In genomic region chr1:209805341-209805781, GRCh38 we compare ENCODE assay signal across 8 cellular contexts. TPM values are rescaled to one million over a fixed set of nuclear protein-coding genes. Genes with fewer than 3 reads are reported as not detected.
DNase-seq lines count a peak whose midpoint lies in the region; ATAC-seq and TF ChIP-seq lines count a peak whose summit lies in the region.

No MANE protein-coding gene starts in this region.

- peak overlapping the region; percentile 89 to 99 (median 97); a peak in 3 of 7 replicates for H3K27ac Mint-ChIP-seq in H9
- no peak overlapping the region for H3K27ac Mint-ChIP-seq in activated CD8-positive, alpha-beta T cell treated with anti-CD3 and anti-CD28 coated beads, Interleukin-2, amount 10 ng/mL, durations not matched to agents 7 days and 5 days

- peak overlapping the region; percentile 55 for H3K4me2 ChIP-seq in H9 (ENCODE audit: insufficient read depth, insufficient read length, low read length)
- H3K4me2 ChIP-seq in hepatocyte: peak overlapping the region; percentile 74

- TF ChIP-seq CTCF in H9 (conservative IDR thresholded peaks at IDR 0.05) (peak; percentile 50; the same call in 2 of the 3 replicates), hepatocyte (IDR thresholded peaks at IDR 0.05; ENCODE audit: poor library complexity) (no peak), prostate gland (IDR thresholded peaks at IDR 0.05) (peak in 1 of 4 experiments; percentile 18)

- no peak overlapping the region for H4K5ac ChIP-seq in H9 (ENCODE audit: insufficient read length, low read depth, low read length)

- no peak overlapping the region for H3K4ac ChIP-seq in H9 (ENCODE audit: low read depth, low read length)

- H3K4me3 Mint-ChIP-seq in H9: peak overlapping the region; percentile 94 to 97
- peak overlapping the region; percentile 77 for H3K4me3 Mint-ChIP-seq in activated CD8-positive, alpha-beta T cell treated with anti-CD3 and anti-CD28 coated beads, Interleukin-2, amount 10 ng/mL, durations not matched to agents 7 days and 5 days

- H2AFZ ChIP-seq in H9 (ENCODE audit: low read length) (no peak overlapping the region), hepatocyte (no peak overlapping the region)

- CTCF ChIA-PET in activated CD8-positive, alpha-beta T cell treated with anti-CD3 and anti-CD28 coated beads, Interleukin-2, amount 10 ng/mL, durations not matched to agents 7 days and 5 days (lab: Charles Lee): interaction anchor here (1.1 to 6.4 kb wide), 3 partner anchors 10 to 37 kb away, joined by 3 to 61 read pairs (median 4); no protein-coding TSS in a partner anchor

- peaks cover 12 to 15% of the 10 kb centered on the region in 2 experiments for H3K4me1 Mint-ChIP-seq in H9
- peaks cover 11% of the 10 kb centered on the region for H3K4me1 Mint-ChIP-seq in activated CD8-positive, alpha-beta T cell treated with anti-CD3 and anti-CD28 coated beads, Interleukin-2, amount 10 ng/mL, durations not matched to agents 7 days and 5 days (ENCODE audit: low read depth)

- H3K18ac ChIP-seq in H9 (ENCODE audit: insufficient read length, low read depth, low read length): no peak overlapping the region

- WGBS in H9 (ENCODE audit: extremely low coverage, insufficient read length, low lambda C conversion rate): no CpG with 5 or more reads among the region's 19 CpGs
- WGBS in hepatocyte (ENCODE audit: low lambda C conversion rate, missing lambda C conversion rate): 12% methylated on average over 18 of the region's 19 CpGs
- WGBS in prostate gland: 17% methylated on average over 18 of the region's 19 CpGs

- no peaks in the 10 kb centered on the region for H3K36me3 ChIP-seq in hepatocyte (replicated peaks; ENCODE audit: insufficient read depth, low read depth)
- H3K36me3 ChIP-seq in prostate gland: no peaks in the 10 kb centered on the region

- no peak overlapping the region for H2BK20ac ChIP-seq in H9 (ENCODE audit: low read depth, low read length, poor library complexity, severe bottlenecking)

- H3K4me3 ChIP-seq in hepatocyte: peak overlapping the region; percentile 44
- peak overlapping the region; percentile 51 to 52 for H3K4me3 ChIP-seq in prostate gland

- H3K36me3 Mint-ChIP-seq in H9 (ENCODE audit: insufficient read depth in 1 of 3, low read depth in 3 of 3): 0 out of 7 replicates have a peak, but pooled peaks cover 0 to 3% (median 0%) of the 10 kb centered on the region in 3 experiments
- H3K36me3 Mint-ChIP-seq in activated CD8-positive, alpha-beta T cell treated with anti-CD3 and anti-CD28 coated beads, Interleukin-2, amount 10 ng/mL, durations not matched to agents 7 days and 5 days (ENCODE audit: low read depth): no peaks in the 10 kb centered on the region

- POLR2A ChIA-PET in activated CD8-positive, alpha-beta T cell treated with anti-CD3 and anti-CD28 coated beads, Interleukin-2, amount 10 ng/mL, durations not matched to agents 7 days and 5 days (lab: Charles Lee): no interaction called here

- peak; percentile 73 for DNase-seq in H9
- DNase-seq in activated CD8-positive, alpha-beta T cell treated with anti-CD3 and anti-CD28 coated beads, Interleukin-2, amount 10 ng/mL, durations not matched to agents 7 days and 5 days: no peak
- peak; percentile 72 for DNase-seq in hepatocyte (ENCODE audit: low spot score)
- no peak for DNase-seq in prostate gland (ENCODE audit: low spot score)
- DNase-seq in RPMI8226: no peak
- DNase-seq in NCI-H1436 (lab: John Stamatoyannopoulos, UW): no peak
- DNase-seq in NCI-H1048 (lab: John Stamatoyannopoulos, UW): no peak

- no peaks in the 10 kb centered on the region for H3K79me1 ChIP-seq in H9 (ENCODE audit: insufficient read depth, low read depth, low read length, poor library complexity, severe bottlenecking)

- no peaks in the 10 kb centered on the region for H3K9me2 ChIP-seq in hepatocyte (replicated peaks; ENCODE audit: insufficient read depth)

- H3K79me2 ChIP-seq in H9 (ENCODE audit: insufficient read depth, low read length) (no peaks in the 10 kb centered on the region), hepatocyte (peaks cover 55% of the 10 kb centered on the region)

- intact Hi-C loops in prostate gland (cut with DNase I): no loop called here

- TF ChIP-seq POLR2A in prostate gland (IDR thresholded peaks at IDR 0.05): no peak

- ATAC-seq in activated CD8-positive, alpha-beta T cell treated with anti-CD3 and anti-CD28 coated beads, Interleukin-2, amount 10 ng/mL, durations not matched to agents 7 days and 5 days: no peak
- no peak for ATAC-seq in GM18868 (IDR thresholded peaks at IDR 0.05; ENCODE audit: unreplicated experiment)

- no peak overlapping the region for H3K27ac ChIP-seq in H9 (ENCODE audit: insufficient read length, low read depth, low read length)
- peak overlapping the region; percentile 94 for H3K27ac ChIP-seq in hepatocyte
- peak overlapping the region; percentile 92 to 96 for H3K27ac ChIP-seq in prostate gland

- no peak overlapping the region for H3K56ac ChIP-seq in H9 (ENCODE audit: insufficient read length, low read depth, low read length)

- H3K9me3 ChIP-seq in H9 (ENCODE audit: control insufficient read depth, low read depth, low read length) (no peaks in the 10 kb centered on the region), hepatocyte (ENCODE audit: low read depth) (no peaks in the 10 kb centered on the region), prostate gland (no peaks in the 10 kb centered on the region)

- no peak overlapping the region for H2BK12ac ChIP-seq in H9 (ENCODE audit: insufficient read length, low read depth, low read length)

- H3K27me3 Mint-ChIP-seq in H9 (ENCODE audit: low read depth): peaks cover 3% of the 10 kb centered on the region
- peaks cover 17% of the 10 kb centered on the region for H3K27me3 Mint-ChIP-seq in activated CD8-positive, alpha-beta T cell treated with anti-CD3 and anti-CD28 coated beads, Interleukin-2, amount 10 ng/mL, durations not matched to agents 7 days and 5 days (ENCODE audit: low read depth)

- H2BK5ac ChIP-seq in H9 (ENCODE audit: insufficient read length, low read length): no peak overlapping the region

- H3K4me1 ChIP-seq in H9 (ENCODE audit: insufficient read depth, low read length) (no peaks in the 10 kb centered on the region), hepatocyte (ENCODE audit: insufficient read depth) (peaks cover 7% of the 10 kb centered on the region), prostate gland (replicated peaks) (peaks cover 4% of the 10 kb centered on the region)

- H2AK5ac ChIP-seq in H9 (ENCODE audit: insufficient read length, low read length): no peak overlapping the region

- peaks cover 8% of the 10 kb centered on the region for H3K23me2 ChIP-seq in H9 (ENCODE audit: insufficient read length, low read depth, low read length, poor library complexity, severe bottlenecking)

- H3K9me3 Mint-ChIP-seq in H9: no peaks in the 10 kb centered on the region
- H3K9me3 Mint-ChIP-seq in activated CD8-positive, alpha-beta T cell treated with anti-CD3 and anti-CD28 coated beads, Interleukin-2, amount 10 ng/mL, durations not matched to agents 7 days and 5 days (ENCODE audit: insufficient read depth): no peaks in the 10 kb centered on the region

- H3K27me3 ChIP-seq in H9 (ENCODE audit: insufficient read depth, low read length) (no peaks in the 10 kb centered on the region), hepatocyte (no peaks in the 10 kb centered on the region), prostate gland (replicated peaks; ENCODE audit: insufficient read depth) (no peaks in the 10 kb centered on the region)

- no peak overlapping the region for H3K23ac ChIP-seq in H9 (ENCODE audit: insufficient read length, low read depth, low read length)

- H4K91ac ChIP-seq in H9 (ENCODE audit: insufficient read length, low read depth, low read length): no peak overlapping the region

- no peak overlapping the region for H2BK120ac ChIP-seq in H9 (ENCODE audit: low read depth, low read length, poor library complexity, severe bottlenecking)

- no peak overlapping the region for H4K8ac ChIP-seq in H9 (replicated peaks; ENCODE audit: insufficient read length, low read depth, low read length)

- H3T11ph ChIP-seq in H9 (ENCODE audit: low read length): no peak overlapping the region

- H3K9ac ChIP-seq in H9 (ENCODE audit: extremely low read depth, insufficient read length, low read length): peak overlapping the region; percentile 69

- H2BK15ac ChIP-seq in H9 (ENCODE audit: low read depth, low read length): no peak overlapping the region

- H3K14ac ChIP-seq in H9 (ENCODE audit: insufficient read depth, low read length): peak overlapping the region; percentile 33; the same call in 1 of the 2 replicates

- H4K20me1 ChIP-seq in H9 (ENCODE audit: control insufficient read depth, insufficient read depth, insufficient read length) (no peaks in the 10 kb centered on the region), hepatocyte (ENCODE audit: insufficient read depth, poor library complexity, severe bottlenecking) (peaks cover 7% of the 10 kb centered on the region)

RNA-seq across cellular contexts. Expression of gene IRF6, which starts 0.6 kb away (rescaled TPM):
- total RNA-seq in H9 (2021) (7.1 and 8.9 TPM in 2 replicates), hepatocyte (34.2 and 35.3 TPM in 2 replicates), prostate gland (100 to 1,000 TPM in 1 of 2 donors, 10 to 100 TPM in 1; 59.8 to 118 TPM)
- total RNA-seq in activated CD8-positive, alpha-beta T cell treated with anti-CD3 and anti-CD28 coated beads, Interleukin-2, amount 10 ng/mL, durations not matched to agents 7 days and 5 days: under 1 TPM; 0.16 to 0.21 TPM
- 21.3 and 31.0 TPM in 2 replicates for polyA plus RNA-seq in hepatocyte

RNA-seq across cellular contexts. Expression of gene C1orf74, which starts 21.0 kb away (rescaled TPM):
- 2.1 and 2.4 TPM in 2 replicates for total RNA-seq in H9 (2021)
- 1 to 10 TPM; 2.5 to 2.6 TPM for total RNA-seq in activated CD8-positive, alpha-beta T cell treated with anti-CD3 and anti-CD28 coated beads, Interleukin-2, amount 10 ng/mL, durations not matched to agents 7 days and 5 days
- total RNA-seq in hepatocyte: 3.3 and 3.8 TPM in 2 replicates
- 2.2 and 2.7 TPM in 2 replicates for polyA plus RNA-seq in hepatocyte
- 1 to 10 TPM; 5.0 to 6.8 TPM for total RNA-seq in prostate gland

RNA-seq across cellular contexts. Expression of gene UTP25, which starts 22.4 kb away (rescaled TPM):
- 12.9 TPM in 2 replicates for total RNA-seq in H9 (2021)
- total RNA-seq in activated CD8-positive, alpha-beta T cell treated with anti-CD3 and anti-CD28 coated beads, Interleukin-2, amount 10 ng/mL, durations not matched to agents 7 days and 5 days: 1 to 10 TPM; 6.3 to 6.5 TPM
- 8.0 and 8.3 TPM in 2 replicates for total RNA-seq in hepatocyte
- 3.2 and 5.2 TPM in 2 replicates for polyA plus RNA-seq in hepatocyte
- 1 to 10 TPM; 6.0 to 8.1 TPM for total RNA-seq in prostate gland

RNA-seq across cellular contexts. Expression of gene TRAF3IP3, which starts 49.5 kb away (rescaled TPM):
- total RNA-seq in H9 (2021) (not detected in 2 replicates), hepatocyte (0.13 and 0.20 TPM in 2 replicates), prostate gland (1 to 10 TPM in 1 of 2 donors, under 1 TPM in 1; 0.73 to 1.6 TPM)
- 100 to 1,000 TPM; 319 to 322 TPM for total RNA-seq in activated CD8-positive, alpha-beta T cell treated with anti-CD3 and anti-CD28 coated beads, Interleukin-2, amount 10 ng/mL, durations not matched to agents 7 days and 5 days
- 0.16 TPM in 1 of 2 replicates, not detected in the other for polyA plus RNA-seq in hepatocyte

Comparison
In these comparisons a context has a peak if more than half of its experiments do, and no peak if none do; other contexts are left out.
1. DNase-seq: peak in H9 (single experiment) and hepatocyte (single experiment); none in activated CD8-positive, alpha-beta T cell treated with anti-CD3 and anti-CD28 coated beads, Interleukin-2, amount 10 ng/mL, durations not matched to agents 7 days and 5 days (single experiment), prostate gland (single experiment), RPMI8226 (single experiment), NCI-H1436 (single experiment) and NCI-H1048 (single experiment).